In genomic region chr9:70229579-70229978, GRCh38 we compare ENCODE assay signal across 9 cellular contexts. TPM values are rescaled to one million over a fixed set of nuclear protein-coding genes. Genes with fewer than 3 reads are reported as not detected.
DNase-seq lines count a peak whose midpoint lies in the region; ATAC-seq and TF ChIP-seq lines count a peak whose summit lies in the region.
"Had no signal": no experiment of that assay in that cellular context is flagged by ENCODE, and none has a peak within 500 bp of the region (broad histone marks: within the 10 kb centered on the region; RNA-seq: fewer than 3 reads in every experiment).

No MANE protein-coding gene starts in this region.

- H3K4me3 ChIP-seq in NB4 (ENCODE audit: low read depth, low read length) (no peak overlapping the region), brain microvascular endothelial cell (ENCODE audit: low read depth, low read length) (no peak overlapping the region)
- H3K4me3 ChIP-seq: esophagus squamous epithelium had no signal

- TF ChIP-seq CTCF in NB4 (IDR thresholded peaks at IDR 0.05; ENCODE audit: low read depth, low read length) (no peak), brain microvascular endothelial cell (IDR thresholded peaks at IDR 0.05; ENCODE audit: low read depth, low read length, missing control alignments) (peak; percentile 35)

- H3K27me3 Mint-ChIP-seq in activated T-cell treated with anti-CD3 and anti-CD28 coated beads, Interleukin-2, amount 50 U/mL, for 4 hours (ENCODE audit: low read depth) = peaks cover 2% of the 10 kb centered on the region

- no peaks in the 10 kb centered on the region for H3K9me3 Mint-ChIP-seq in activated T-cell treated with anti-CD3 and anti-CD28 coated beads, Interleukin-2, amount 50 U/mL, for 4 hours

- TF ChIP-seq POLR2A in NB4 (IDR thresholded peaks at IDR 0.05; ENCODE audit: extremely low read depth, insufficient read length) = no peak

- no peak overlapping the region for H3K4me3 Mint-ChIP-seq in activated T-cell treated with anti-CD3 and anti-CD28 coated beads, Interleukin-2, amount 50 U/mL, for 4 hours

- in situ Hi-C loops in brain microvascular endothelial cell (cut with HindIII; ENCODE audit: low pct_ligation_motif_present, low sequenced_read_pairs) = no loop called here

- no peaks in the 10 kb centered on the region for H3K36me3 ChIP-seq in brain microvascular endothelial cell (replicated peaks)

- H3K36me3 Mint-ChIP-seq in activated T-cell treated with anti-CD3 and anti-CD28 coated beads, Interleukin-2, amount 50 U/mL, for 4 hours (ENCODE audit: insufficient read depth) = no peaks in the 10 kb centered on the region

- H3K27me3 ChIP-seq in brain microvascular endothelial cell (replicated peaks) = no peaks in the 10 kb centered on the region
- H3K27me3 ChIP-seq: esophagus squamous epithelium had no signal

- peak; percentile 1 for DNase-seq in DMS114 treated with DMSO at 0.1 percent for 48 hours (lab: John Stamatoyannopoulos, UW; ENCODE audit: unreplicated experiment)
- peak; percentile 3 for DNase-seq in NB4 (ENCODE audit: low read depth)
- DNase-seq in brain microvascular endothelial cell = no peak
- DNase-seq in myocyte (ENCODE audit: low read depth) = peak; percentile 60
- no peak for DNase-seq in activated T-cell treated with anti-CD3 and anti-CD28 coated beads, Interleukin-2, amount 50 U/mL, for 4 hours
- no peak for DNase-seq in activated gamma-delta T cell treated with Interleukin-2 at 50 U/mL for 16 hours
- DNase-seq: esophagus squamous epithelium had no signal

- no peaks in the 10 kb centered on the region for H3K4me1 Mint-ChIP-seq in activated T-cell treated with anti-CD3 and anti-CD28 coated beads, Interleukin-2, amount 50 U/mL, for 4 hours (ENCODE audit: low read depth)

- ATAC-seq in activated T-cell treated with anti-CD3 and anti-CD28 coated beads, Interleukin-2, amount 50 U/mL, for 4 hours = no peak
- no peak for ATAC-seq in HG02588 (IDR thresholded peaks at IDR 0.05; ENCODE audit: unreplicated experiment)
- ATAC-seq in GM19328 (IDR thresholded peaks at IDR 0.05; ENCODE audit: unreplicated experiment) = no peak

- no peak overlapping the region for H3K27ac ChIP-seq in brain microvascular endothelial cell

RNA-seq across cellular contexts. Expression of gene SMC5, which starts 29.2 kb away (rescaled TPM):
- total RNA-seq in myocyte = 26.0 and 28.5 TPM in 2 replicates
- 7.0 TPM for polyA plus RNA-seq in myocyte (2012)
- total RNA-seq in activated T-cell treated with anti-CD3 and anti-CD28 coated beads, Interleukin-2, amount 50 U/mL, for 4 hours = 10 to 100 TPM; 35.9 to 44.3 (median 38.1) TPM

Comparison
In these comparisons a context has a peak if more than half of its experiments do, and no peak if none do; other contexts are left out.
1. DNase-seq: peak in DMS114 treated with DMSO at 0.1 percent for 48 hours (single experiment), NB4 (single experiment) and myocyte (single experiment); none in brain microvascular endothelial cell (single experiment), activated T-cell treated with anti-CD3 and anti-CD28 coated beads, Interleukin-2, amount 50 U/mL, for 4 hours (single experiment) and activated gamma-delta T cell treated with Interleukin-2 at 50 U/mL for 16 hours (single experiment).